1 cellular context compared by ENCODE assay signal in the genomic region with DNA sequence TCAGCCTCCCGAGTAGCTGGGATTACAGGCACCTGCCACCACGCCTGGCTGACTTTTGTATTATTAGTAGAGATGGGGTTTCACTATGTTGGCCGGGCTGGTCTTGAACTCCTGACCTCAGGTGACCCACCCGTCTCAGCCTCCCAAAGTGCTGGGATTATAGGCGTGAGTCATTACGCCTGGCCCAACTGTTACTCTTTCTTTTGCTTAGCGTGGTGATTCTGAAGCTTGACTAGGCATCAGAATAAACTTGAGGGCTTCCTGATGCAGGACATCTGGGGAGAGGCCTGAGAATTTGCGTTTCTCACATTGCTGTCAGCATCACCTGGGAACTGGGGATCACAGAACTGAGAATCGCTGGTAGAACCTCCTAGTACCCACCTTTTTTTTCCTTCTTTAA. TPM values are rescaled to one million over a fixed set of nuclear protein-coding genes. Genes with fewer than 3 reads are reported as not detected.
"Had no signal": no experiment of that assay in that cellular context is flagged by ENCODE, and none has a peak within 500 bp of the region (broad histone marks: within the 10 kb centered on the region; RNA-seq: fewer than 3 reads in every experiment).

No MANE protein-coding gene starts in this region.

RNA-seq across cellular contexts. Expression of a gene that starts 26.3 kb away (rescaled TPM):
- total RNA-seq: activated CD4-positive, alpha-beta memory T cell treated with anti-CD3 and anti-CD28 coated beads for 36 hours had no signal
